Comparison of ENCODE assay signal across 19 cellular contexts in genomic region chr12:81819991-81820633, GRCh38.
DNase-seq lines count a peak whose midpoint lies in the region; ATAC-seq and TF ChIP-seq lines count a peak whose summit lies in the region.
"Had no signal": no experiment of that assay in that cellular context is flagged by ENCODE, and none has a peak within 500 bp of the region (broad histone marks: within the 10 kb centered on the region; RNA-seq: fewer than 3 reads in every experiment).

No MANE protein-coding gene starts in this region.

- peaks cover 3% of the 10 kb centered on the region for H3K4me1 ChIP-seq in ACC112 (ENCODE audit: control insufficient read depth, insufficient read depth, low read length, unreplicated experiment)
- H3K4me1 ChIP-seq in heart left ventricle: no peaks in the 10 kb centered on the region
- no peaks in the 10 kb centered on the region for H3K4me1 ChIP-seq in left ventricle myocardium inferior
- H3K4me1 ChIP-seq: body of pancreas, gastrocnemius medialis, suprapubic skin had no signal

- no peaks in the 10 kb centered on the region for H3K79me2 ChIP-seq in ACC112 (ENCODE audit: control insufficient read depth, insufficient read depth, low read length, unreplicated experiment)

- in situ Hi-C loops in astrocyte of the cerebellum (cut with HindIII; ENCODE audit: low sequenced_read_pairs): no loop called here

- H2AFZ ChIP-seq in ACC112 (ENCODE audit: low read length, unreplicated experiment): no peak overlapping the region

- TF ChIP-seq CTCF in astrocyte of the cerebellum (IDR thresholded peaks at IDR 0.05; ENCODE audit: low read depth, low read length, missing control alignments) (no peak), heart left ventricle (IDR thresholded peaks at IDR 0.05) (no peak), left ventricle myocardium inferior (IDR thresholded peaks at IDR 0.05; ENCODE audit: borderline replicate concordance) (no peak)

- no peaks in the 10 kb centered on the region for H3K36me3 ChIP-seq in ACC112 (ENCODE audit: insufficient read depth, low read length)
- no peaks in the 10 kb centered on the region for H3K36me3 ChIP-seq in heart left ventricle
- H3K36me3 ChIP-seq in left ventricle myocardium inferior: no peaks in the 10 kb centered on the region
- H3K36me3 ChIP-seq: gastrocnemius medialis, suprapubic skin had no signal

- intact Hi-C loops in heart left ventricle (cut with DNase I): no loop called here
- intact Hi-C loops in left ventricle myocardium inferior (cut with micrococcal nuclease): no loop called here

- H3K27me3 ChIP-seq in ACC112 (ENCODE audit: insufficient read depth, low read length) (no peaks in the 10 kb centered on the region), heart left ventricle (no peaks in the 10 kb centered on the region), left ventricle myocardium inferior (ENCODE audit: low read depth) (no peaks in the 10 kb centered on the region)
- H3K27me3 ChIP-seq: body of pancreas, gastrocnemius medialis, suprapubic skin had no signal

- H3K4me3 ChIP-seq in ACC112 (ENCODE audit: low read depth, low read length) (no peak overlapping the region), astrocyte of the cerebellum (ENCODE audit: low read depth, low read length) (no peak overlapping the region), heart left ventricle (no peak overlapping the region), left ventricle myocardium inferior (no peak overlapping the region)
- H3K4me3 ChIP-seq: body of pancreas, gastrocnemius medialis, suprapubic skin had no signal

- ATAC-seq in heart left ventricle: no peak
- ATAC-seq: body of pancreas, gastrocnemius medialis, left cardiac atrium had no signal

- H3K9me3 ChIP-seq in heart left ventricle: peaks cover 0 to 9% (median 0%) of the 10 kb centered on the region in 12 donors
- H3K9me3 ChIP-seq in left ventricle myocardium inferior (replicated peaks): peaks cover 18% of the 10 kb centered on the region
- H3K9me3 ChIP-seq: body of pancreas, gastrocnemius medialis, suprapubic skin had no signal

- no peak for TF ChIP-seq POLR2A in heart left ventricle (IDR thresholded peaks at IDR 0.05)

- H3K27ac ChIP-seq in ACC112 (ENCODE audit: low read depth, low read length): peak overlapping the region; percentile 20; the same call in 1 of the 2 replicates
- no peak overlapping the region for H3K27ac ChIP-seq in heart left ventricle
- no peak overlapping the region for H3K27ac ChIP-seq in left ventricle myocardium inferior (replicated peaks)
- H3K27ac ChIP-seq: body of pancreas, gastrocnemius medialis, KMS-11, suprapubic skin had no signal

- DNase-seq in HCEC 1CT: peak; percentile 73
- DNase-seq in astrocyte of the cerebellum (ENCODE audit: low read depth): peak; percentile 53
- DNase-seq in glomerular visceral epithelial cell (ENCODE audit: extremely low spot score): peak; percentile 9
- no peak for DNase-seq in heart left ventricle
- no peak for DNase-seq in DMS79 treated with DMSO at 0.1 percent for 48 hours (lab: John Stamatoyannopoulos, UW)
- no peak for DNase-seq in left ventricle myocardium inferior
- no peak for DNase-seq in SHP77 (lab: John Stamatoyannopoulos, UW)
- DNase-seq: activated CD4-positive, alpha-beta T cell treated with anti-CD3 and anti-CD28 coated beads, Interleukin-2, amount 50 U/mL, for 1 hour; activated CD8-positive, alpha-beta memory T cell treated with anti-CD3 and anti-CD28 coated beads, Interleukin-2, amount 50 U/mL, for 48 hours; activated naive CD4-positive, alpha-beta T cell treated with Interleukin-2 at 50 U/mL for 16 hours; body of pancreas; gastrocnemius medialis; left cardiac atrium; NCI-H1105; NCI-H2081 treated with DMSO at 0.1 percent for 48 hours; NCI-H510A had no signal

Comparison
In these comparisons a context has a peak if more than half of its experiments do, and no peak if none do; other contexts are left out.
1. DNase-seq: peak in HCEC 1CT (single experiment), astrocyte of the cerebellum (single experiment) and glomerular visceral epithelial cell (single experiment); none in heart left ventricle (0 of 5), DMS79 treated with DMSO at 0.1 percent for 48 hours (single experiment), left ventricle myocardium inferior (single experiment) and SHP77 (0 of 2).